Comparison of ENCODE assay signal across 23 cellular contexts in genomic region chr6:157172088-157172768, GRCh38.
A peak's percentile ranks its signal among the peaks of the same experiment; 100 is the strongest.
DNase-seq lines count a peak whose midpoint lies in the region; ATAC-seq lines count a peak whose summit lies in the region.
"Had no signal": no experiment of that assay in that cellular context is flagged by ENCODE, and none has a peak within 500 bp of the region (broad histone marks: within the 10 kb centered on the region; RNA-seq: fewer than 3 reads in every experiment).

No MANE protein-coding gene starts in this region.

- peak overlapping the region; percentile 42 for H3K27ac Mint-ChIP-seq in central memory CD8-positive, alpha-beta T cell (ENCODE audit: low read depth)
- H3K27ac Mint-ChIP-seq: activated naive CD8-positive, alpha-beta T cell treated with anti-CD3 and anti-CD28 coated beads, Interleukin-2, amount 50 U/mL, for 24 hours; nephron progenitor cell had no signal

- H3K4me3 Mint-ChIP-seq in central memory CD8-positive, alpha-beta T cell, result no peak overlapping the region
- H3K4me3 Mint-ChIP-seq: activated naive CD8-positive, alpha-beta T cell treated with anti-CD3 and anti-CD28 coated beads, Interleukin-2, amount 50 U/mL, for 24 hours; nephron progenitor cell had no signal

- no peak for ATAC-seq in central memory CD8-positive, alpha-beta T cell (replicated peaks; ENCODE audit: extremely low read depth, poor library complexity, severe bottlenecking)
- ATAC-seq: activated naive CD8-positive, alpha-beta T cell treated with anti-CD3 and anti-CD28 coated beads, Interleukin-2, amount 50 U/mL, for 24 hours; left cardiac atrium had no signal

- no peaks in the 10 kb centered on the region for H3K27me3 Mint-ChIP-seq in central memory CD8-positive, alpha-beta T cell
- H3K27me3 Mint-ChIP-seq: activated naive CD8-positive, alpha-beta T cell treated with anti-CD3 and anti-CD28 coated beads, Interleukin-2, amount 50 U/mL, for 24 hours had no signal

- H3K36me3 Mint-ChIP-seq in central memory CD8-positive, alpha-beta T cell (ENCODE audit: insufficient read depth), result peaks cover 16% of the 10 kb centered on the region

- DNase-seq in DMS79 treated with DMSO at 0.1 percent for 48 hours (lab: John Stamatoyannopoulos, UW) (peak; percentile 48), NCI-H1105 treated with DMSO at 0.1 percent for 48 hours (lab: John Stamatoyannopoulos, UW) (peak; percentile 93), inferior parietal cortex (ENCODE audit: extremely low spot score) (peak; percentile 38), MV-4-11 (lab: John Stamatoyannopoulos, UW) (no peak), EL (no peak), T1000 (lab: John Stamatoyannopoulos, UW) (no peak)
- no peak for DNase-seq in central memory CD8-positive, alpha-beta T cell (ENCODE audit: low spot score in 2 of 2)
- DNase-seq: activated gamma-delta T cell; activated naive CD8-positive, alpha-beta T cell treated with anti-CD3 and anti-CD28 coated beads, Interleukin-2, amount 50 U/mL, for 24 hours; activated T-cell treated with anti-CD3 and anti-CD28 coated beads, Interleukin-2, amount 50 U/mL, for 1 hour; Calu3; heart left ventricle; left cardiac atrium; NCI-H1048; NCI-H2029 treated with DMSO at 0.1 percent for 48 hours; NCI-H345; nephron progenitor cell; OCI-M1; pancreas; spleen; stimulated activated CD4-positive, alpha-beta T cell treated with anti-CD3 and anti-CD28 coated beads, Interleukin-2, amount 100 ng/mL, for 48 hours; T-helper 2 cell; upper lobe of left lung had no signal

- no peaks in the 10 kb centered on the region for H3K9me3 Mint-ChIP-seq in central memory CD8-positive, alpha-beta T cell
- H3K9me3 Mint-ChIP-seq: activated naive CD8-positive, alpha-beta T cell treated with anti-CD3 and anti-CD28 coated beads, Interleukin-2, amount 50 U/mL, for 24 hours; nephron progenitor cell had no signal

- peaks cover 5% of the 10 kb centered on the region for H3K4me1 Mint-ChIP-seq in central memory CD8-positive, alpha-beta T cell
- H3K4me1 Mint-ChIP-seq: activated naive CD8-positive, alpha-beta T cell treated with anti-CD3 and anti-CD28 coated beads, Interleukin-2, amount 50 U/mL, for 24 hours had no signal

Comparison
In these comparisons a context has a peak if more than half of its experiments do, and no peak if none do; other contexts are left out.
1. DNase-seq: peak in DMS79 treated with DMSO at 0.1 percent for 48 hours (single experiment), NCI-H1105 treated with DMSO at 0.1 percent for 48 hours (single experiment) and inferior parietal cortex (single experiment); none in central memory CD8-positive, alpha-beta T cell (0 of 2), MV-4-11 (single experiment), EL (single experiment) and T1000 (single experiment).